Comparison of ENCODE assay signal across 28 cellular contexts in genomic region chr2:169599568-169599967, GRCh38.
"Had no signal": no experiment of that assay in that cellular context is flagged by ENCODE, and none has a peak within 500 bp of the region (broad histone marks: within the 10 kb centered on the region; RNA-seq: fewer than 3 reads in every experiment).

No MANE protein-coding gene starts in this region.

- H3K27ac Mint-ChIP-seq: naive B cell; naive thymus-derived CD8-positive, alpha-beta T cell; natural killer cell treated with Interleukin-12 subunit alpha and Interleukin-12 subunit beta and Interleukin-15 and Interleukin-18, amount 100 ng/mL, for 72 hours; nephron progenitor cell; stimulated activated memory B cell treated with anti-CD40 and anti-IgM and Interleukin-4, amounts not matched to agents 10 μg/mL and 1 μg/mL and 100 μg/mL, for 72 hours; stimulated activated naive CD8-positive, alpha-beta T cell treated with anti-CD3 and anti-CD28 coated beads, Interleukin-15, Interleukin-2, amounts not matched to agents 100 ng/mL and 50 ng/mL, for 24 hours had no signal

- H3K4me3 Mint-ChIP-seq: naive B cell; natural killer cell treated with Interleukin-12 subunit alpha and Interleukin-12 subunit beta and Interleukin-15 and Interleukin-18, amount 100 ng/mL, for 72 hours; nephron progenitor cell; neural crest cell; stimulated activated memory B cell treated with anti-CD40 and anti-IgM and Interleukin-4, amounts not matched to agents 10 μg/mL and 1 μg/mL and 100 μg/mL, for 72 hours; stimulated activated naive CD8-positive, alpha-beta T cell treated with anti-CD3 and anti-CD28 coated beads, Interleukin-15, Interleukin-2, amounts not matched to agents 100 ng/mL and 50 ng/mL, for 24 hours had no signal

- H3K27me3 ChIP-seq: neutrophil, ovary, right lobe of liver, sigmoid colon, stomach, thyroid gland, tibial nerve, upper lobe of left lung, vagina had no signal

- H3K4me1 Mint-ChIP-seq: nephron progenitor cell, neural crest cell had no signal

- H3K4me3 ChIP-seq: ovary, prostate gland, right lobe of liver, sigmoid colon, stomach, thoracic aorta, thyroid gland, tibial nerve, upper lobe of left lung, vagina had no signal

- H3K27me3 Mint-ChIP-seq: naive B cell; naive thymus-derived CD8-positive, alpha-beta T cell; natural killer cell treated with Interleukin-12 subunit alpha and Interleukin-12 subunit beta and Interleukin-15 and Interleukin-18, amount 100 ng/mL, for 72 hours; stimulated activated memory B cell treated with anti-CD40 and anti-IgM and Interleukin-4, amounts not matched to agents 10 μg/mL and 1 μg/mL and 100 μg/mL, for 72 hours; stimulated activated naive CD8-positive, alpha-beta T cell treated with anti-CD3 and anti-CD28 coated beads, Interleukin-15, Interleukin-2, amounts not matched to agents 100 ng/mL and 50 ng/mL, for 24 hours had no signal

- H3K9me3 ChIP-seq: neutrophil, ovary, prostate gland, right lobe of liver, sigmoid colon, stomach, thoracic aorta, thyroid gland, tibial nerve, upper lobe of left lung, vagina had no signal

- H3K4me1 ChIP-seq: prostate gland, sigmoid colon, thyroid gland, upper lobe of left lung had no signal

- H3K27ac ChIP-seq: neutrophil, ovary, prostate gland, right lobe of liver, sigmoid colon, stomach, thoracic aorta, thyroid gland, tibial nerve, upper lobe of left lung, vagina had no signal

- DNase-seq: naive B cell; naive thymus-derived CD8-positive, alpha-beta T cell; nephron progenitor cell; nucleus accumbens; ovary; right cardiac atrium; right lobe of liver; sigmoid colon; small intestine; stimulated activated CD4-positive, alpha-beta T cell treated with anti-CD3 and anti-CD28 coated beads, Interleukin-15, amount 100 ng/mL, for 24 hours; stimulated activated CD4-positive, alpha-beta T cell treated with anti-CD3 and anti-CD28 coated beads, Interleukin-2, amount 100 ng/mL, for 24 hours; stimulated activated CD4-positive, alpha-beta T cell treated with anti-CD3 and anti-CD28 coated beads, Interleukin-2, amount 100 ng/mL, for 48 hours; stimulated activated CD4-positive, alpha-beta T cell treated with anti-CD3 and anti-CD28 coated beads, Interleukin-4, amount 100 ng/mL, for 24 hours; stimulated activated naive CD4-positive, alpha-beta T cell; stomach; thyroid gland; trophoblast cell; upper lobe of left lung had no signal

- FAIRE-seq: urothelium cell line had no signal

- ATAC-seq: naive thymus-derived CD8-positive, alpha-beta T cell; natural killer cell treated with Interleukin-12 subunit alpha and Interleukin-12 subunit beta and Interleukin-15 and Interleukin-18, amount 100 ng/mL, for 72 hours; right cardiac atrium; stimulated activated memory B cell treated with anti-CD40 and anti-IgM and Interleukin-4, amounts not matched to agents 10 μg/mL and 1 μg/mL and 100 μg/mL, for 72 hours had no signal

- H3K36me3 Mint-ChIP-seq: naive B cell; natural killer cell treated with Interleukin-12 subunit alpha and Interleukin-12 subunit beta and Interleukin-15 and Interleukin-18, amount 100 ng/mL, for 72 hours had no signal

- H3K9me3 Mint-ChIP-seq: naive B cell; naive thymus-derived CD8-positive, alpha-beta T cell; natural killer cell treated with Interleukin-12 subunit alpha and Interleukin-12 subunit beta and Interleukin-15 and Interleukin-18, amount 100 ng/mL, for 72 hours; neural crest cell; stimulated activated memory B cell treated with anti-CD40 and anti-IgM and Interleukin-4, amounts not matched to agents 10 μg/mL and 1 μg/mL and 100 μg/mL, for 72 hours; stimulated activated naive CD8-positive, alpha-beta T cell treated with anti-CD3 and anti-CD28 coated beads, Interleukin-15, Interleukin-2, amounts not matched to agents 100 ng/mL and 50 ng/mL, for 24 hours had no signal

- H3K36me3 ChIP-seq: ovary, prostate gland had no signal
